8 cellular contexts compared by ENCODE assay signal in genomic region chr14:23095196-23096108, GRCh38.
DNase-seq lines count a peak whose midpoint lies in the region; ATAC-seq and FAIRE-seq lines count a peak whose summit lies in the region.

A gene with protein sequence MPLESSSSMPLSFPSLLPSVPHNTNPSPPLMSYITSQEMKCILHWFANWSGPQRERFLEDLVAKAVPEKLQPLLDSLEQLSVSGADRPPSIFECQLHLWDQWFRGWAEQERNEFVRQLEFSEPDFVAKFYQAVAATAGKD (plus strand): TSS chr14:23095505. CDS start chr14:23097659, 2,154 bp downstream.

- FAIRE-seq in colon (lab: Jason Lieb, UNC): peak; percentile 95

- no peaks in the 10 kb centered on the region for H3K9me3 Mint-ChIP-seq in T-helper 2 cell treated with Interferon-gamma antibody and Interleukin-4, amounts not matched to agents 5 μg/mL and 100 μg/mL, for 36 hours

- H3K27me3 Mint-ChIP-seq in T-helper 2 cell treated with Interferon-gamma antibody and Interleukin-4, amounts not matched to agents 5 μg/mL and 100 μg/mL, for 36 hours (ENCODE audit: low read depth): no peaks in the 10 kb centered on the region

- H3K4me1 Mint-ChIP-seq in T-helper 2 cell treated with Interferon-gamma antibody and Interleukin-4, amounts not matched to agents 5 μg/mL and 100 μg/mL, for 36 hours (ENCODE audit: low read depth): peaks cover 28% of the 10 kb centered on the region

- DNase-seq in 8988T (peak; percentile 68), left kidney (ENCODE audit: low read depth, low spot score) (peak; percentile 100), NCI-H2107 (lab: John Stamatoyannopoulos, UW) (no peak)
- DNase-seq in T-helper 2 cell treated with Interferon-gamma antibody and Interleukin-4, amounts not matched to agents 5 μg/mL and 100 μg/mL, for 36 hours (ENCODE audit: low spot score): peak; percentile 99
- DNase-seq in stimulated activated CD4-positive, alpha-beta T cell treated with anti-CD3 and anti-CD28 coated beads, TNF-alpha, amount 100 ng/mL, for 24 hours (ENCODE audit: low read depth in 3 of 3): peak; percentile 95 to 100 (median 99)

- H3K36me3 Mint-ChIP-seq in T-helper 2 cell treated with Interferon-gamma antibody and Interleukin-4, amounts not matched to agents 5 μg/mL and 100 μg/mL, for 36 hours (ENCODE audit: low read depth): peaks cover 34% of the 10 kb centered on the region

- ATAC-seq in GM18873 (IDR thresholded peaks at IDR 0.05; ENCODE audit: low FRiP score, unreplicated experiment) (peak; percentile 92), HG03135 (IDR thresholded peaks at IDR 0.05; ENCODE audit: unreplicated experiment) (peak; percentile 93)

- H3K27ac Mint-ChIP-seq in T-helper 2 cell treated with Interferon-gamma antibody and Interleukin-4, amounts not matched to agents 5 μg/mL and 100 μg/mL, for 36 hours: no peak within 1 kb of the TSS

- H3K4me3 Mint-ChIP-seq in T-helper 2 cell treated with Interferon-gamma antibody and Interleukin-4, amounts not matched to agents 5 μg/mL and 100 μg/mL, for 36 hours: no peak within 1 kb of the TSS
